1 cellular context compared by ENCODE assay signal in the genomic region with DNA sequence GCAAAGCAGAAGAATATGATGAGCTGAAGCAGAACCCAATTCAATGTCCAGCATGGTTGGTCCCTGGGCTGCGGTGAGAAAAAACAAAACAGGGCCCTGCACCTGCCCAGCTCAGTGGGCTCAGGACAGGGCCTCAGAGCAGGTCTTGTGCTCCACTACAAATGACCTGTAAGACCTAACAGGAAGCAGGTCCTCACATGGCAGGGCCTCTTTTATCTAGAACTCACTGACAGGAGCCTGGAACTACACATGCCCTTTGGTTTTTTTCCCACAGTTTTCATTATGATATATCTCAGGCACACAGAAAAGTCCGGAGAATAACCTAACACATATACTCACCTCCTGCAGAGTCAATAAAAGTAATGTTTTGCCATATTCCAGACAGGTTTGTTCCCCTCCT.
TF ChIP-seq lines count a peak whose summit lies in the region.

No MANE protein-coding gene starts in this region.

TF ChIP-seq in GM12878, 131 proteins besides CTCF, POLR2A, EP300 and RAD21:
- no peak for TF ChIP-seq SMAD5 (IDR thresholded peaks at IDR 0.05; ENCODE audit: low read depth)
- no peak for TF ChIP-seq STAT3 (IDR thresholded peaks at IDR 0.05; ENCODE audit: low read depth, low read length)
- no peak for TF ChIP-seq ZNF207 (IDR thresholded peaks at IDR 0.05; ENCODE audit: borderline replicate concordance)
- TF ChIP-seq, protein P1, sequence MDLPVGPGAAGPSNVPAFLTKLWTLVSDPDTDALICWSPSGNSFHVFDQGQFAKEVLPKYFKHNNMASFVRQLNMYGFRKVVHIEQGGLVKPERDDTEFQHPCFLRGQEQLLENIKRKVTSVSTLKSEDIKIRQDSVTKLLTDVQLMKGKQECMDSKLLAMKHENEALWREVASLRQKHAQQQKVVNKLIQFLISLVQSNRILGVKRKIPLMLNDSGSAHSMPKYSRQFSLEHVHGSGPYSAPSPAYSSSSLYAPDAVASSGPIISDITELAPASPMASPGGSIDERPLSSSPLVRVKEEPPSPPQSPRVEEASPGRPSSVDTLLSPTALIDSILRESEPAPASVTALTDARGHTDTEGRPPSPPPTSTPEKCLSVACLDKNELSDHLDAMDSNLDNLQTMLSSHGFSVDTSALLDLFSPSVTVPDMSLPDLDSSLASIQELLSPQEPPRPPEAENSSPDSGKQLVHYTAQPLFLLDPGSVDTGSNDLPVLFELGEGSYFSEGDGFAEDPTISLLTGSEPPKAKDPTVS (IDR thresholded peaks at IDR 0.05; ENCODE audit: low read depth, low read length) = no peak
- no peak for TF ChIP-seq NBN (IDR thresholded peaks at IDR 0.05)
- TF ChIP-seq NFYA (IDR thresholded peaks at IDR 0.05; ENCODE audit: borderline replicate concordance, low read depth, low read length) = no peak
- no peak for TF ChIP-seq LARP7 (IDR thresholded peaks at IDR 0.05)
- no peak for TF ChIP-seq MEF2A (IDR thresholded peaks at IDR 0.05; ENCODE audit: insufficient read depth, low read depth, low read length)
- TF ChIP-seq BACH1 (IDR thresholded peaks at IDR 0.05; ENCODE audit: borderline replicate concordance) = no peak
- TF ChIP-seq, protein P2, sequence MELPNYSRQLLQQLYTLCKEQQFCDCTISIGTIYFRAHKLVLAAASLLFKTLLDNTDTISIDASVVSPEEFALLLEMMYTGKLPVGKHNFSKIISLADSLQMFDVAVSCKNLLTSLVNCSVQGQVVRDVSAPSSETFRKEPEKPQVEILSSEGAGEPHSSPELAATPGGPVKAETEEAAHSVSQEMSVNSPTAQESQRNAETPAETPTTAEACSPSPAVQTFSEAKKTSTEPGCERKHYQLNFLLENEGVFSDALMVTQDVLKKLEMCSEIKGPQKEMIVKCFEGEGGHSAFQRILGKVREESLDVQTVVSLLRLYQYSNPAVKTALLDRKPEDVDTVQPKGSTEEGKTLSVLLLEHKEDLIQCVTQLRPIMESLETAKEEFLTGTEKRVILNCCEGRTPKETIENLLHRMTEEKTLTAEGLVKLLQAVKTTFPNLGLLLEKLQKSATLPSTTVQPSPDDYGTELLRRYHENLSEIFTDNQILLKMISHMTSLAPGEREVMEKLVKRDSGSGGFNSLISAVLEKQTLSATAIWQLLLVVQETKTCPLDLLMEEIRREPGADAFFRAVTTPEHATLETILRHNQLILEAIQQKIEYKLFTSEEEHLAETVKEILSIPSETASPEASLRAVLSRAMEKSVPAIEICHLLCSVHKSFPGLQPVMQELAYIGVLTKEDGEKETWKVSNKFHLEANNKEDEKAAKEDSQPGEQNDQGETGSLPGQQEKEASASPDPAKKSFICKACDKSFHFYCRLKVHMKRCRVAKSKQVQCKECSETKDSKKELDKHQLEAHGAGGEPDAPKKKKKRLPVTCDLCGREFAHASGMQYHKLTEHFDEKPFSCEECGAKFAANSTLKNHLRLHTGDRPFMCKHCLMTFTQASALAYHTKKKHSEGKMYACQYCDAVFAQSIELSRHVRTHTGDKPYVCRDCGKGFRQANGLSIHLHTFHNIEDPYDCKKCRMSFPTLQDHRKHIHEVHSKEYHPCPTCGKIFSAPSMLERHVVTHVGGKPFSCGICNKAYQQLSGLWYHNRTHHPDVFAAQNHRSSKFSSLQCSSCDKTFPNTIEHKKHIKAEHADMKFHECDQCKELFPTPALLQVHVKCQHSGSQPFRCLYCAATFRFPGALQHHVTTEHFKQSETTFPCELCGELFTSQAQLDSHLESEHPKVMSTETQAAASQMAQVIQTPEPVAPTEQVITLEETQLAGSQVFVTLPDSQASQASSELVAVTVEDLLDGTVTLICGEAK (IDR thresholded peaks at IDR 0.05; ENCODE audit: borderline replicate concordance) = no peak
- no peak for TF ChIP-seq SREBF1 (IDR thresholded peaks at IDR 0.05; ENCODE audit: low read length)
- TF ChIP-seq HDGF (IDR thresholded peaks at IDR 0.05) = no peak
- TF ChIP-seq TCF12 (IDR thresholded peaks at IDR 0.05; ENCODE audit: low read depth, low read length) = no peak
- TF ChIP-seq, protein P3, sequence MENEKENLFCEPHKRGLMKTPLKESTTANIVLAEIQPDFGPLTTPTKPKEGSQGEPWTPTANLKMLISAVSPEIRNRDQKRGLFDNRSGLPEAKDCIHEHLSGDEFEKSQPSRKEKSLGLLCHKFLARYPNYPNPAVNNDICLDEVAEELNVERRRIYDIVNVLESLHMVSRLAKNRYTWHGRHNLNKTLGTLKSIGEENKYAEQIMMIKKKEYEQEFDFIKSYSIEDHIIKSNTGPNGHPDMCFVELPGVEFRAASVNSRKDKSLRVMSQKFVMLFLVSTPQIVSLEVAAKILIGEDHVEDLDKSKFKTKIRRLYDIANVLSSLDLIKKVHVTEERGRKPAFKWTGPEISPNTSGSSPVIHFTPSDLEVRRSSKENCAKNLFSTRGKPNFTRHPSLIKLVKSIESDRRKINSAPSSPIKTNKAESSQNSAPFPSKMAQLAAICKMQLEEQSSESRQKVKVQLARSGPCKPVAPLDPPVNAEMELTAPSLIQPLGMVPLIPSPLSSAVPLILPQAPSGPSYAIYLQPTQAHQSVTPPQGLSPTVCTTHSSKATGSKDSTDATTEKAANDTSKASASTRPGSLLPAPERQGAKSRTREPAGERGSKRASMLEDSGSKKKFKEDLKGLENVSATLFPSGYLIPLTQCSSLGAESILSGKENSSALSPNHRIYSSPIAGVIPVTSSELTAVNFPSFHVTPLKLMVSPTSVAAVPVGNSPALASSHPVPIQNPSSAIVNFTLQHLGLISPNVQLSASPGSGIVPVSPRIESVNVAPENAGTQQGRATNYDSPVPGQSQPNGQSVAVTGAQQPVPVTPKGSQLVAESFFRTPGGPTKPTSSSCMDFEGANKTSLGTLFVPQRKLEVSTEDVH (IDR thresholded peaks at IDR 0.05; ENCODE audit: low read depth, partially characterized antibody) = no peak
- TF ChIP-seq, protein P4, sequence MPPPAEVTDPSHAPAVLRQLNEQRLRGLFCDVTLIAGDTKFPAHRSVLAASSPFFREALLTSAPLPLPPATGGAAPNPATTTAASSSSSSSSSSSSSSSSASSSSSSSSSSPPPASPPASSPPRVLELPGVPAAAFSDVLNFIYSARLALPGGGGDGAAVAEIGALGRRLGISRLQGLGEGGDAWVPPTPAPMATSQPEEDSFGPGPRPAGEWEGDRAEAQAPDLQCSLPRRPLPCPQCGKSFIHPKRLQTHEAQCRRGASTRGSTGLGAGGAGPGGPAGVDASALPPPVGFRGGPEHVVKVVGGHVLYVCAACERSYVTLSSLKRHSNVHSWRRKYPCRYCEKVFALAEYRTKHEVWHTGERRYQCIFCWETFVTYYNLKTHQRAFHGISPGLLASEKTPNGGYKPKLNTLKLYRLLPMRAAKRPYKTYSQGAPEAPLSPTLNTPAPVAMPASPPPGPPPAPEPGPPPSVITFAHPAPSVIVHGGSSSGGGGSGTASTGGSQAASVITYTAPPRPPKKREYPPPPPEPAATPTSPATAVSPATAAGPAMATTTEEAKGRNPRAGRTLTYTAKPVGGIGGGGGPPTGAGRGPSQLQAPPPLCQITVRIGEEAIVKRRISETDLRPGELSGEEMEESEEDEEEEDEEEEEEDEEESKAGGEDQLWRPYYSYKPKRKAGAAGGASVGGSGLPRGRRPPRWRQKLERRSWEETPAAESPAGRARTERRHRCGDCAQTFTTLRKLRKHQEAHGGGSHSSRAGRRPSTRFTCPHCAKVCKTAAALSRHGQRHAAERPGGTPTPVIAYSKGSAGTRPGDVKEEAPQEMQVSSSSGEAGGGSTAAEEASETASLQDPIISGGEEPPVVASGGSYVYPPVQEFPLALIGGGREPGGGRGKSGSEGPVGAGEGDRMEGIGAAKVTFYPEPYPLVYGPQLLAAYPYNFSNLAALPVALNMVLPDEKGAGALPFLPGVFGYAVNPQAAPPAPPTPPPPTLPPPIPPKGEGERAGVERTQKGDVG (CRISPR knock-in tag; IDR thresholded peaks at IDR 0.05) = no peak
- no peak for TF ChIP-seq TBL1XR1 (IDR thresholded peaks at IDR 0.05; ENCODE audit: low read depth, low read length)
- no peak for TF ChIP-seq SREBF2 (IDR thresholded peaks at IDR 0.05; ENCODE audit: low read length)
